ENCODE assay signal across 17 cellular contexts in the genomic region with DNA sequence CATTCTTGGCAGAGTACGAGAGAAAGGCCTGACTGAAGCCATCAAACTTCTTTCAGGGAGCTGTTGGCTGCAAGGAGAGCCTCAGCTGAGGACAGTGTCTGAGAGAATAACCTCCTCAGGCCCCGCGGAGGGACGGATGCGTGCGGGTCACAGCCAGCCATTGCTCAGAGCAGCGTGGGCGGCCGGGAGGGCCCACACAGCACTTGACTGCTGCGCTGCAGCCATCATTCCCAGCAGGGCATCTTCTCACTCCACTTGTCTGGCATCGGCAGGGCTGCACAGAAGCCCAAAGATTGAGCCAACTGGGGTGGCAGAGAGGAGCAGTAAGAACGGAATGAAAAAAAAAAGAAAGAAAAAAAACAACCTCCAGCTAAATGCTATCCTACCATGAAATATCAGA.
"Had no signal": no experiment of that assay in that cellular context is flagged by ENCODE, and none has a peak within 500 bp of the region (broad histone marks: within the 10 kb centered on the region; RNA-seq: fewer than 3 reads in every experiment).

No MANE protein-coding gene starts in this region.

- H3K4me1 ChIP-seq: SJCRH30 had no signal

- H3K4me1 Mint-ChIP-seq: naive B cell had no signal

- H3K4me3 Mint-ChIP-seq: activated CD8-positive, alpha-beta T cell treated with anti-CD3 and anti-CD28 coated beads, Interleukin-2, amount 10 ng/mL, durations not matched to agents 7 days and 5 days; activated naive CD4-positive, alpha-beta T cell treated with anti-CD3 and anti-CD28 coated beads, Interleukin-2, amount 10 ng/mL, durations not matched to agents 7 days and 5 days; naive B cell; WTC11 had no signal

- H3K36me3 Mint-ChIP-seq: activated naive CD4-positive, alpha-beta T cell treated with anti-CD3 and anti-CD28 coated beads, Interleukin-2, amount 10 ng/mL, durations not matched to agents 7 days and 5 days; naive B cell; WTC11 had no signal

- H3K27me3 ChIP-seq: SJCRH30, transverse colon had no signal

- H3K4me3 ChIP-seq: SJCRH30, skin epidermis, transverse colon had no signal

- FAIRE-seq: astrocyte, colon, TTC549 had no signal

- H3K9me3 ChIP-seq: SJCRH30, transverse colon had no signal

- ATAC-seq: activated CD8-positive, alpha-beta T cell treated with anti-CD3 and anti-CD28 coated beads, Interleukin-2, amount 10 ng/mL, durations not matched to agents 7 days and 5 days; esophagus mucosa; left colon; WTC11 had no signal

- DNase-seq: activated CD4-positive, alpha-beta T cell treated with anti-CD3 and anti-CD28 coated beads for 4 hours; activated CD8-positive, alpha-beta T cell treated with anti-CD3 and anti-CD28 coated beads, Interleukin-2, amount 10 ng/mL, durations not matched to agents 7 days and 5 days; activated naive CD4-positive, alpha-beta T cell treated with anti-CD3 and anti-CD28 coated beads, Interleukin-2, amount 10 ng/mL, durations not matched to agents 7 days and 5 days; glutamatergic neuron; left colon; naive B cell; SJCRH30; stimulated activated CD4-positive, alpha-beta T cell treated with anti-CD3 and anti-CD28 coated beads, Interleukin-15, amount 100 ng/mL, for 24 hours; stimulated activated CD4-positive, alpha-beta T cell treated with anti-CD3 and anti-CD28 coated beads, Interleukin-4, amount 100 ng/mL, for 24 hours; stimulated activated naive CD4-positive, alpha-beta T cell; transverse colon had no signal

- H3K27ac Mint-ChIP-seq: activated CD8-positive, alpha-beta T cell treated with anti-CD3 and anti-CD28 coated beads, Interleukin-2, amount 10 ng/mL, durations not matched to agents 7 days and 5 days; activated naive CD4-positive, alpha-beta T cell treated with anti-CD3 and anti-CD28 coated beads, Interleukin-2, amount 10 ng/mL, durations not matched to agents 7 days and 5 days; naive B cell; WTC11 had no signal

- H3K36me3 ChIP-seq: SJCRH30, transverse colon had no signal

- H3K9me3 Mint-ChIP-seq: activated naive CD4-positive, alpha-beta T cell treated with anti-CD3 and anti-CD28 coated beads, Interleukin-2, amount 10 ng/mL, durations not matched to agents 7 days and 5 days; naive B cell; WTC11 had no signal

- H3K27ac ChIP-seq: SJCRH30, skin epidermis had no signal
